In genomic region chr16:56370185-56370584, GRCh38 we compare ENCODE assay signal across 17 cellular contexts. TPM values are rescaled to one million over a fixed set of nuclear protein-coding genes. Genes with fewer than 3 reads are reported as not detected.
DNase-seq lines count a peak whose midpoint lies in the region; ATAC-seq and TF ChIP-seq lines count a peak whose summit lies in the region.
"Had no signal": no experiment of that assay in that cellular context is flagged by ENCODE, and none has a peak within 500 bp of the region (broad histone marks: within the 10 kb centered on the region; RNA-seq: fewer than 3 reads in every experiment).

No MANE protein-coding gene starts in this region.

- peaks cover 46% of the 10 kb centered on the region for H3K36me3 ChIP-seq in left ventricle myocardium inferior
- peaks cover 43% of the 10 kb centered on the region for H3K36me3 ChIP-seq in right atrium auricular region
- peaks cover 0 to 14% (median 5%) of the 10 kb centered on the region in 4 donors for H3K36me3 ChIP-seq in right lobe of liver

- TF ChIP-seq CTCF in left ventricle myocardium inferior (IDR thresholded peaks at IDR 0.05; ENCODE audit: borderline replicate concordance) (no peak), right atrium auricular region (IDR thresholded peaks at IDR 0.05) (no peak), right lobe of liver (IDR thresholded peaks at IDR 0.05) (no peak)

- intact Hi-C loops in left ventricle myocardium inferior (cut with micrococcal nuclease) = no loop called here
- intact Hi-C loops in right lobe of liver (cut with DNase I) = no loop called here
- intact Hi-C loops in posterior vena cava (cut with DNase I) = no loop called here

- H3K27me3 ChIP-seq in left ventricle myocardium inferior (ENCODE audit: low read depth) (no peaks in the 10 kb centered on the region), right atrium auricular region (no peaks in the 10 kb centered on the region), right lobe of liver (no peaks in the 10 kb centered on the region)
- H3K27me3 ChIP-seq: upper lobe of right lung had no signal

- peak overlapping the region; percentile 30 for H3K27ac ChIP-seq in left ventricle myocardium inferior (replicated peaks)
- H3K27ac ChIP-seq in right atrium auricular region = no peak overlapping the region
- peak overlapping the region in 2 of 3 donors; percentile 51 to 69 for H3K27ac ChIP-seq in right lobe of liver

- no peak for TF ChIP-seq POLR2A in right lobe of liver (IDR thresholded peaks at IDR 0.05)

- no peak overlapping the region for H3K4me3 ChIP-seq in left ventricle myocardium inferior
- no peak overlapping the region for H3K4me3 ChIP-seq in right atrium auricular region
- no peak overlapping the region for H3K4me3 ChIP-seq in right lobe of liver
- H3K4me3 ChIP-seq: lung, upper lobe of right lung had no signal

- 100% methylated on average over 1 of the region's 1 CpG for WGBS in right lobe of liver (ENCODE audit: insufficient coverage, low coverage, low lambda C conversion rate, missing lambda C conversion rate)

- DNase-seq in left ventricle myocardium inferior (no peak), right atrium auricular region (ENCODE audit: low spot score) (no peak), dedifferentiated amniotic fluid mesenchymal stem cell (ENCODE audit: extremely low spot score) (peak; percentile 23), right lobe of liver (no peak), NCI-H526 treated with DMSO at 0.1 percent for 48 hours (lab: John Stamatoyannopoulos, UW) (no peak), GM19238 (ENCODE audit: insufficient read length, low spot score) (no peak), posterior vena cava (ENCODE audit: low spot score) (no peak)
- DNase-seq: activated CD4-positive, alpha-beta memory T cell treated with anti-CD3 and anti-CD28 coated beads, Interleukin-2, amount 10 ng/mL, durations not matched to agents 7 days and 5 days; activated T-cell treated with anti-CD3 and anti-CD28 coated beads, Interleukin-2, amount 50 U/mL, for 24 hours; CD8-positive, alpha-beta memory T cell; naive thymus-derived CD8-positive, alpha-beta T cell; NCI-H146; stimulated activated naive B cell treated with anti-CD40 and anti-IgM and Interleukin-4, amounts not matched to agents 10 μg/mL and 1 μg/mL and 100 μg/mL, for 72 hours; upper lobe of right lung had no signal

- no peaks in the 10 kb centered on the region for H3K9me3 ChIP-seq in left ventricle myocardium inferior (replicated peaks)
- no peaks in the 10 kb centered on the region for H3K9me3 ChIP-seq in right atrium auricular region
- no peaks in the 10 kb centered on the region for H3K9me3 ChIP-seq in right lobe of liver
- H3K9me3 ChIP-seq: upper lobe of right lung had no signal

- H3K4me1 ChIP-seq in left ventricle myocardium inferior (peaks cover 20% of the 10 kb centered on the region), right atrium auricular region (peaks cover 0 to 18% of the 10 kb centered on the region in 2 donors), right lobe of liver (peaks cover 0 to 33% (median 16%) of the 10 kb centered on the region in 4 donors)

- ATAC-seq in right lobe of liver (no peak), GM18907 (IDR thresholded peaks at IDR 0.05; ENCODE audit: unreplicated experiment) (no peak)
- ATAC-seq: activated naive CD4-positive, alpha-beta T cell treated with anti-CD3 and anti-CD28 coated beads, Interleukin-2, amount 50 U/mL, for 72 hours; naive thymus-derived CD8-positive, alpha-beta T cell; stimulated activated naive B cell treated with anti-CD40 and anti-IgM and Interleukin-4, amounts not matched to agents 10 μg/mL and 1 μg/mL and 100 μg/mL, for 72 hours; upper lobe of right lung had no signal

RNA-seq across cellular contexts. Expression of gene AMFR, which starts 55.2 kb away (rescaled TPM):
- total RNA-seq in left ventricle myocardium inferior = 65.2 TPM
- total RNA-seq in right atrium auricular region = 100 to 1,000 TPM; 110 to 153 TPM
- 100 to 1,000 TPM in 4 of 6 experiments, 10 to 100 TPM in 2; 92.2 to 189 (median 137) TPM for total RNA-seq in right lobe of liver
- total RNA-seq in posterior vena cava = 100 to 1,000 TPM; 102 to 116 TPM

Comparison
In these comparisons a context has a peak if more than half of its experiments do, and no peak if none do; other contexts are left out.
1. H3K27ac ChIP-seq: peak in left ventricle myocardium inferior (single experiment) and right lobe of liver (2 of 3); none in right atrium auricular region (0 of 2).